In the genomic region with DNA sequence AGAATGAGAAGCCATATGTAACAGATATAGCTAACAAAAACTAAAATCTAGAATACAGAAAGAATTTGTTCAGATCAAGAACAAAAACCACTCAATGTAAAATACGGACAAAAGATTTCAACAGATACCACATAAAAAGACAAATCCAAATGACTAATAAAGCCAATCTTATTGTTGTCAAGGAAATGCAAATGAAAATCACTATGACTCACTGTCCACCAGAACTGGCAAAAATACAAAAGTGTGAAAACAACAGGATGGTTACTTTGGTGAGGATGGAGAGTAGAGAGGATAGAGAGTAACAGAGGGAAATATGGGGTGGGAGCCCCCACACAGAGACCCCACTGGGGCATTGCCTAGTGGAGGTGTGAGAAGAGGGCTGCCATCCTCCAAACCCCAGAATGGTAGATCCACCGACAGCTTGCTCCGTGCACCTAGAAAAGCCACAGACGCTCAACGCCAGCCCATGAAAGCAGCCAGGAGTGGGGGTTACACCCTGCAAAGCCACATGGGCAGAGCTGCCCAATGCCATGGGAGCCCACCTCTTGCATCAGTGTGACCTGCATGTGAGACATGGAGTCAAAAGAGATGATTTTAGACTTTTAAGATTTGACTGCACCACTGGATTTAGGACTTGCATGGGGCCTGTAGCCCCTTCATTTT, we compare ENCODE assay signal across 13 cellular contexts. TPM values are rescaled to one million over a fixed set of nuclear protein-coding genes. Genes with fewer than 3 reads are reported as not detected.
DNase-seq lines count a peak whose midpoint lies in the region; ATAC-seq, FAIRE-seq and TF ChIP-seq lines count a peak whose summit lies in the region.
"Had no signal": no experiment of that assay in that cellular context is flagged by ENCODE, and none has a peak within 500 bp of the region (broad histone marks: within the 10 kb centered on the region; RNA-seq: fewer than 3 reads in every experiment).

No MANE protein-coding gene starts in this region.

- H3K9ac ChIP-seq in GM12878 (ENCODE audit: control insufficient read depth, insufficient read depth, low read length): no peak overlapping the region

- H3K4me1 ChIP-seq in GM12878 (ENCODE audit: control insufficient read depth, insufficient read depth, low read length) (peaks cover 25% of the 10 kb centered on the region), esophagus squamous epithelium (peaks cover 0 to 15% (median 0%) of the 10 kb centered on the region in 3 donors)

- no peaks in the 10 kb centered on the region for H3K36me3 Mint-ChIP-seq in endothelial cell (ENCODE audit: low read depth, unreplicated experiment)

- no peak overlapping the region for H3K4me3 ChIP-seq in GM12878
- H3K4me3 ChIP-seq in esophagus squamous epithelium: no peak overlapping the region

- DNase-seq in activated CD4-positive, CD25-positive, alpha-beta regulatory T cell (lab: John Stamatoyannopoulos, UW): no peak
- DNase-seq in GM12878 (ENCODE audit: low read depth, low spot score) (no peak), non-pigmented ciliary epithelial cell (ENCODE audit: low read depth) (peak; percentile 50), G401 (ENCODE audit: low spot score) (no peak), esophagus squamous epithelium (lab: John Stamatoyannopoulos, UW) (no peak), endothelial cell (ENCODE audit: low spot score) (no peak)
- DNase-seq: KG1, NCI-H69, T1000 had no signal

- no peak overlapping the region for H2AFZ ChIP-seq in GM12878 (ENCODE audit: control insufficient read depth, low read depth, low read length)

- SMC1A ChIA-PET in GM12878 (lab: Charles Lee; ENCODE audit: uncharacterized antibody, unreplicated experiment): interaction anchor here (1.0 to 3.6 kb wide), 5 partner anchors 10 to 243 kb away, joined by 3 to 23 read pairs (median 4); no protein-coding TSS in a partner anchor

- H3K27ac Mint-ChIP-seq in endothelial cell (ENCODE audit: unreplicated experiment): no peak overlapping the region
- H3K27ac Mint-ChIP-seq: progenitor cell of endocrine pancreas had no signal

- H3K79me2 ChIP-seq in GM12878 (ENCODE audit: control insufficient read depth, insufficient read depth, low read length): no peaks in the 10 kb centered on the region

- WGBS in GM12878 (ENCODE audit: insufficient coverage, insufficient replicate concordance, low lambda C conversion rate, missing lambda C conversion rate): 80% methylated on average over 5 of the region's 5 CpGs
- 74 to 78% methylated on average over 4 to 5 of the region's 5 CpGs for WGBS in esophagus squamous epithelium, 2 donors

- TF ChIP-seq POLR2A in GM12878 (IDR thresholded peaks at IDR 0.05; ENCODE audit: low read depth, low read length): no peak
- TF ChIP-seq POLR2A in esophagus squamous epithelium (IDR thresholded peaks at IDR 0.05): no peak

- peaks cover 2% of the 10 kb centered on the region for H3K27me3 Mint-ChIP-seq in endothelial cell (ENCODE audit: unreplicated experiment)

- H3K4me3 Mint-ChIP-seq in endothelial cell (ENCODE audit: unreplicated experiment): no peak overlapping the region

- H3K27ac ChIP-seq in GM12878 (ENCODE audit: control insufficient read depth, insufficient read depth) (no peak overlapping the region), esophagus squamous epithelium (no peak overlapping the region)
- H3K27ac ChIP-seq: 22Rv1 had no signal

- POLR2A ChIA-PET in GM12878 (lab: Charles Lee): interaction anchor here (0.8 to 3.2 kb wide), 2 partner anchors 10 to 11 kb away, joined by 3 to 15 read pairs; no protein-coding TSS in a partner anchor

- BruUV-seq in GM12878 (replicated peaks; lab: Mats Ljungman, UMichigan): no TSS peak

- RAD21 ChIA-PET in GM12878 (lab: Charles Lee; ENCODE audit: unreplicated experiment): interaction anchor here (1.5 kb wide), 1 partner anchor 15 kb away, joined by 5 read pairs; no protein-coding TSS in a partner anchor

- in situ Hi-C loops in GM12878 (cut with MboI) (no loop called here), G401 (cut with HindIII; ENCODE audit: low sequenced_read_pairs) (no loop called here)

- H3K9me3 Mint-ChIP-seq in endothelial cell (ENCODE audit: unreplicated experiment): no peaks in the 10 kb centered on the region

- H3K36me3 ChIP-seq in GM12878 (ENCODE audit: control insufficient read depth in 2 of 2, insufficient read depth in 2 of 2, low read length in 1 of 2) (no peaks in the 10 kb centered on the region), esophagus squamous epithelium (no peaks in the 10 kb centered on the region)

- H3K9me3 ChIP-seq in GM12878 (replicated peaks; ENCODE audit: control insufficient read depth, insufficient read depth, low read length): no peaks in the 10 kb centered on the region; the same call in 2 of the 3 replicates
- H3K9me3 ChIP-seq in esophagus squamous epithelium: no peaks in the 10 kb centered on the region

- no peak for TF ChIP-seq CTCF in GM12878 (IDR thresholded peaks at IDR 0.05 in 2 of 3, conservative IDR thresholded peaks at IDR 0.05 in 1 of 3; ENCODE audit: control insufficient read depth in 2 of 3, extremely low read depth in 1 of 3, insufficient read depth in 1 of 3, low read depth in 3 of 3, low read length in 3 of 3)
- no peak for TF ChIP-seq CTCF in esophagus squamous epithelium (IDR thresholded peaks at IDR 0.05)
- no peak for TF ChIP-seq CTCF in endothelial cell (IDR thresholded peaks at IDR 0.05; ENCODE audit: unreplicated experiment)

- H3K4me2 ChIP-seq in GM12878 (ENCODE audit: control insufficient read depth, insufficient read depth): no peak overlapping the region

- peak; percentile 39 to 69; a peak in 1 of 4 replicates for TF ChIP-seq EP300 in GM12878 (IDR thresholded peaks at IDR 0.05; ENCODE audit: borderline replicate concordance in 1 of 2, control insufficient read depth in 1 of 2, low read depth in 2 of 2, low read length in 2 of 2)

- peaks cover 3% of the 10 kb centered on the region for H3K4me1 Mint-ChIP-seq in endothelial cell (ENCODE audit: unreplicated experiment)

- CTCF ChIA-PET in GM12878 (lab: Yijun Ruan, JAX): interaction anchor here (1.5 to 2.7 kb wide), 3 partner anchors 11 to 73 kb away, joined by 3 to 11 read pairs (median 3); no protein-coding TSS in a partner anchor

- no peaks in the 10 kb centered on the region for H4K20me1 ChIP-seq in GM12878 (ENCODE audit: control insufficient read depth, insufficient read depth)

- ATAC-seq in activated CD4-positive, CD25-positive, alpha-beta regulatory T cell treated with anti-CD3 and anti-CD28 coated beads, Interleukin-2, amount 50 U/mL, for 24 hours: peak; percentile 28 to 37
- ATAC-seq in HG03432 (IDR thresholded peaks at IDR 0.05; ENCODE audit: unreplicated experiment): peak; percentile 42
- peak; percentile 67 for ATAC-seq in GM12878

- intact Hi-C loops in GM12878 (cut with micrococcal nuclease; ENCODE audit: unreplicated experiment): no loop called here
- intact Hi-C loops in esophagus squamous epithelium (cut with DNase I): no loop called here

- no peak for TF ChIP-seq RAD21 in GM12878 (IDR thresholded peaks at IDR 0.05; ENCODE audit: insufficient read depth, low read depth, low read length)

- peak; percentile 27 for FAIRE-seq in GM12878 (lab: Jason Lieb, UNC)

- H3K27me3 ChIP-seq in GM12878 (replicated peaks in 1 of 2; ENCODE audit: control insufficient read depth in 2 of 2, insufficient read depth in 2 of 2, low read length in 1 of 2): no peaks in the 10 kb centered on the region
- H3K27me3 ChIP-seq in esophagus squamous epithelium: no peaks in the 10 kb centered on the region

TF ChIP-seq in GM12878, 131 proteins besides CTCF, POLR2A, EP300 and RAD21 (continues in another document):
- no peak for TF ChIP-seq NR2C2 (IDR thresholded peaks at IDR 0.05; ENCODE audit: borderline replicate concordance, control insufficient read depth, insufficient read length, low read depth)

RNA-seq across cellular contexts. Expression of a gene that starts 15.2 kb away (rescaled TPM):
- 326 and 333 TPM in 2 replicates for total RNA-seq in GM12878 (2013; cell fraction: nucleolus; rRNA removed)
- 9.6 and 12.3 TPM in 2 replicates for total RNA-seq in GM12878 (2014; rRNA removed)
- total RNA-seq in GM12878 (2014; rRNA removed; fragmentation: Illumina TruSeq; extraction: Trizol): 9.1 and 11.0 TPM in 2 replicates
- total RNA-seq in GM12878 (2021): 8.0 and 10.6 TPM in 2 replicates
- polyA plus RNA-seq in GM12878 (2011; ENCODE audit: low read depth): 3.5 TPM
- 39.2 and 42.8 TPM in 2 replicates for polyA plus RNA-seq in GM12878 (2011; rRNA removed)
- polyA plus RNA-seq in GM12878 (2011; cell fraction: cytosol; rRNA removed): 54.1 and 59.0 TPM in 2 replicates
- polyA plus RNA-seq in GM12878 (2011; cell fraction: nucleus; rRNA removed): 53.0 and 58.6 TPM in 2 replicates
- polyA plus RNA-seq in GM12878 (2012): 6.2 and 9.4 TPM in 2 replicates
- polyA plus RNA-seq in GM12878 (2014; fragmentation: Illumina TruSeq; extraction: Trizol): 7.6 and 13.1 TPM in 2 replicates
- 1 to 10 TPM; 3.6 to 4.1 TPM for polyA plus RNA-seq in GM12878 (2014; fragmentation: Nextera tagmentation; extraction: Ambion mirVana)
- 5.9 and 8.5 TPM in 2 replicates for polyA plus RNA-seq in GM12878 (2014; rRNA removed)
- polyA plus RNA-seq in GM12878 (2016; fragmentation: Nextera tagmentation; extraction: Ambion mirVana): 1 to 10 TPM; 8.7 to 9.7 TPM
- 164 and 183 TPM in 2 replicates for polyA minus RNA-seq in GM12878 (2011; rRNA and poly(A)+ RNA removed)
- polyA minus RNA-seq in GM12878 (2011; cell fraction: cytosol; rRNA and poly(A)+ RNA removed): 61.5 and 62.0 TPM in 2 replicates
- polyA minus RNA-seq in GM12878 (2011; cell fraction: nucleus; rRNA and poly(A)+ RNA removed): 115 and 166 TPM in 2 replicates
- 0.54 and 2.6 TPM in 2 replicates for total RNA-seq in G401 (2014; rRNA removed; shearing (Covaris generic))
- total RNA-seq in esophagus squamous epithelium: 10 to 100 TPM in 2 of 4 donors, 1 to 10 TPM in 2; 4.7 to 59.3 (median 13.6) TPM
- 22.8 TPM for total RNA-seq in endothelial cell (ENCODE audit: unreplicated experiment)

RNA-seq across cellular contexts. Expression of a gene that starts 33.1 kb away (rescaled TPM):
- total RNA-seq in GM12878 (2013; cell fraction: nucleolus; rRNA removed): 0.81 TPM in 1 of 2 replicates, not detected in the other
- total RNA-seq in GM12878 (2014; rRNA removed) (0.11 and 0.16 TPM in 2 replicates), GM12878 (2014; rRNA removed; fragmentation: Illumina TruSeq; extraction: Trizol) (0.18 TPM in 1 of 2 replicates, not detected in the other), GM12878 (2021) (0.35 TPM in 1 of 2 replicates, not detected in the other), esophagus squamous epithelium (not detected), endothelial cell (ENCODE audit: unreplicated experiment) (0.33 TPM)
- polyA plus RNA-seq in GM12878 (2011; ENCODE audit: low read depth): not detected
- polyA plus RNA-seq in GM12878 (2011; rRNA removed) (0.33 and 0.46 TPM in 2 replicates), GM12878 (2014; fragmentation: Illumina TruSeq; extraction: Trizol) (0.13 TPM in 1 of 2 replicates, not detected in the other), GM12878 (2014; fragmentation: Nextera tagmentation; extraction: Ambion mirVana) (under 1 TPM; 0.16 to 0.49 TPM), GM12878 (2014; rRNA removed) (0.15 and 0.22 TPM in 2 replicates), GM12878 (2016; fragmentation: Nextera tagmentation; extraction: Ambion mirVana) (under 1 TPM; 0.16 to 0.24 TPM)
- polyA plus RNA-seq in GM12878 (2011; cell fraction: cytosol; rRNA removed): 0.15 and 0.45 TPM in 2 replicates
- 0.34 and 0.39 TPM in 2 replicates for polyA plus RNA-seq in GM12878 (2011; cell fraction: nucleus; rRNA removed)
- polyA plus RNA-seq in GM12878 (2012): 0.25 and 0.53 TPM in 2 replicates
- not detected in 2 replicates for polyA minus RNA-seq in GM12878 (2011; rRNA and poly(A)+ RNA removed)
- not detected in 2 replicates for polyA minus RNA-seq in GM12878 (2011; cell fraction: cytosol; rRNA and poly(A)+ RNA removed)
- polyA minus RNA-seq in GM12878 (2011; cell fraction: nucleus; rRNA and poly(A)+ RNA removed): 0.57 TPM in 1 of 2 replicates, not detected in the other
- not detected in 2 replicates for total RNA-seq in G401 (2014; rRNA removed; shearing (Covaris generic))
- total RNA-seq: progenitor cell of endocrine pancreas had no signal
